Comparison of ENCODE assay signal across 8 cellular contexts in genomic region chr11:14892577-14892976, GRCh38. TPM values are rescaled to one million over a fixed set of nuclear protein-coding genes. Genes with fewer than 3 reads are reported as not detected.
DNase-seq lines count a peak whose midpoint lies in the region; ATAC-seq and TF ChIP-seq lines count a peak whose summit lies in the region.

No MANE protein-coding gene starts in this region.

- ATAC-seq in GM21786 (IDR thresholded peaks at IDR 0.05; ENCODE audit: unreplicated experiment): no peak

- no peak for TF ChIP-seq CTCF in 22Rv1 (IDR thresholded peaks at IDR 0.05)
- TF ChIP-seq CTCF in HL-60 (IDR thresholded peaks at IDR 0.05; ENCODE audit: insufficient read depth, low read length): no peak
- TF ChIP-seq CTCF in mammary epithelial cell (conservative IDR thresholded peaks at IDR 0.05 in 1 of 2, IDR thresholded peaks at IDR 0.05 in 1 of 2; ENCODE audit: extremely low read depth in 1 of 2, insufficient read depth in 1 of 2, low read depth in 1 of 2, low read length in 2 of 2): no peak

- 59% methylated on average over 2 of the region's 2 CpGs for WGBS in mammary epithelial cell (ENCODE audit: low coverage, missing lambda C conversion rate)

- H3K9me3 ChIP-seq in mammary epithelial cell (replicated peaks; ENCODE audit: insufficient read depth, low read length) (no peaks in the 10 kb centered on the region), mucosa of stomach (ENCODE audit: control insufficient read depth, low read length) (no peaks in the 10 kb centered on the region)

- H3K27me3 ChIP-seq in HL-60 (ENCODE audit: insufficient read depth, poor library complexity, severe bottlenecking) (no peaks in the 10 kb centered on the region), mammary epithelial cell (ENCODE audit: insufficient read depth, low read length) (no peaks in the 10 kb centered on the region), mucosa of stomach (ENCODE audit: control insufficient read depth, insufficient read depth, low read length) (no peaks in the 10 kb centered on the region)

- H3K4me1 ChIP-seq in mammary epithelial cell (ENCODE audit: insufficient read depth, low read length) (no peaks in the 10 kb centered on the region), mucosa of stomach (ENCODE audit: control insufficient read depth, insufficient read depth, low read length) (peaks cover 12% of the 10 kb centered on the region)

- no peaks in the 10 kb centered on the region for H4K20me1 ChIP-seq in mammary epithelial cell (ENCODE audit: insufficient read depth, low read length)

- DNase-seq in HL-60 (ENCODE audit: low read depth in 1 of 2, low spot score in 1 of 2) (no peak), mammary epithelial cell (no peak), NCI-H1694 (lab: John Stamatoyannopoulos, UW) (no peak), foreskin melanocyte (no peak), D341Med (ENCODE audit: low spot score) (no peak)

- H3K4me3 ChIP-seq in HL-60 (replicated peaks; ENCODE audit: insufficient read depth, low read length) (peak overlapping the region; percentile 79), mammary epithelial cell (replicated peaks in 1 of 3; ENCODE audit: insufficient read depth in 1 of 3, low read depth in 2 of 3, low read length in 3 of 3) (peak overlapping the region; percentile 43 to 62 (median 52)), mucosa of stomach (ENCODE audit: low read length) (no peak overlapping the region)

- in situ Hi-C loops in mammary epithelial cell (cut with MboI; ENCODE audit: low sequenced_read_pairs in 2 of 2): loop anchor here in 1 of 2 donors (25.0 kb wide), 1 partner anchor 380 kb away; the partner anchor contains the start of gene PSMA1

- H3K27ac ChIP-seq in 22Rv1 (peak overlapping the region; percentile 88), HL-60 (replicated peaks) (no peak overlapping the region), mammary epithelial cell (ENCODE audit: insufficient read depth, low read depth, low read length) (no peak overlapping the region)

- intact Hi-C loops in mammary epithelial cell (cut with micrococcal nuclease): loop anchor here (5.0 kb wide), 1 partner anchor 250 kb away; the partner anchor contains the start of gene PDE3B

- peak overlapping the region; percentile 85 for H3K4me2 ChIP-seq in mammary epithelial cell (ENCODE audit: insufficient read depth, low read depth, low read length)

- H3K9ac ChIP-seq in mammary epithelial cell (ENCODE audit: insufficient read depth, low read length): no peak overlapping the region
- peak overlapping the region; percentile 81 for H3K9ac ChIP-seq in mucosa of stomach (ENCODE audit: low read length)

- peaks cover 14% of the 10 kb centered on the region for H3K79me2 ChIP-seq in mammary epithelial cell (ENCODE audit: insufficient read depth, low read length)

- BruUV-seq in mammary epithelial cell (replicated peaks; lab: Mats Ljungman, UMichigan): no TSS peak

- H3K36me3 ChIP-seq in mammary epithelial cell (ENCODE audit: insufficient read depth, low read length): no peaks in the 10 kb centered on the region
- H3K36me3 ChIP-seq in mucosa of stomach (ENCODE audit: control insufficient read depth, insufficient read depth, low read length): no peaks in the 10 kb centered on the region

- peak overlapping the region; percentile 94 for H2AFZ ChIP-seq in mammary epithelial cell (ENCODE audit: low read depth, low read length)

- CTCF ChIA-PET in mammary epithelial cell (lab: Charles Lee; ENCODE audit: low non-redundant PET): interaction anchor here (1.3 kb wide), 1 partner anchor 16 kb away, joined by 6 read pairs; no protein-coding TSS in a partner anchor

- dilution Hi-C loops in mammary epithelial cell (cut with HindIII; ENCODE audit: low sequenced_read_pairs): no loop called here

RNA-seq across cellular contexts. Expression of gene CYP2R1, which starts 0.5 kb away (rescaled TPM):
- 10 to 100 TPM; 15.3 to 15.4 TPM for total RNA-seq in mammary epithelial cell
- polyA plus RNA-seq in mammary epithelial cell: 8.8 TPM
- 8.9 TPM for polyA minus RNA-seq in mammary epithelial cell
